In genomic region chr19:23392706-23393105, GRCh38 we compare ENCODE assay signal across 14 cellular contexts. TPM values are rescaled to one million over a fixed set of nuclear protein-coding genes. Genes with fewer than 3 reads are reported as not detected.
DNase-seq lines count a peak whose midpoint lies in the region; ATAC-seq and TF ChIP-seq lines count a peak whose summit lies in the region.
"Had no signal": no experiment of that assay in that cellular context is flagged by ENCODE, and none has a peak within 500 bp of the region (broad histone marks: within the 10 kb centered on the region; RNA-seq: fewer than 3 reads in every experiment).

No MANE protein-coding gene starts in this region.

- H3K4me1 ChIP-seq in Loucy (ENCODE audit: insufficient read depth, low read length, poor library complexity, severe bottlenecking): peaks cover 28% of the 10 kb centered on the region

- H3K4me2 ChIP-seq in Loucy (ENCODE audit: low read depth, low read length, poor library complexity, severe bottlenecking): peak overlapping the region; percentile 98

- peaks cover 45% of the 10 kb centered on the region for H4K20me1 ChIP-seq in Loucy (ENCODE audit: insufficient read depth, low read length, poor library complexity, severe bottlenecking)

- peaks cover 6% of the 10 kb centered on the region; the same call in 1 of the 2 replicates for H3K36me3 ChIP-seq in Loucy (ENCODE audit: insufficient read depth, low read length)

- H3K9me3 ChIP-seq in Loucy (ENCODE audit: insufficient read depth, low read depth, low read length): no peaks in the 10 kb centered on the region

- peak overlapping the region; percentile 97 for H3K4me3 ChIP-seq in Loucy (ENCODE audit: low read length, poor library complexity, severe bottlenecking)

- H3K9me3 Mint-ChIP-seq in activated CD4-positive, alpha-beta T cell treated with anti-CD3 and anti-CD28 coated beads for 36 hours (ENCODE audit: low read depth): peaks cover 11% of the 10 kb centered on the region
- no peaks in the 10 kb centered on the region for H3K9me3 Mint-ChIP-seq in effector memory CD8-positive, alpha-beta T cell
- peaks cover 77% of the 10 kb centered on the region for H3K9me3 Mint-ChIP-seq in nephron progenitor cell

- intact Hi-C loops in activated CD4-positive, alpha-beta T cell treated with anti-CD3 and anti-CD28 coated beads for 36 hours (cut with DNase I, micrococcal nuclease): loop anchor here in 1 of 2 experiments (10.0 kb wide), 1 partner anchor 118 kb away; no protein-coding TSS in a partner anchor

- POLR2A ChIA-PET in activated CD4-positive, alpha-beta T cell treated with anti-CD3 and anti-CD28 coated beads for 36 hours (lab: Charles Lee): no interaction called here

- CTCF ChIA-PET in activated CD4-positive, alpha-beta T cell treated with anti-CD3 and anti-CD28 coated beads for 36 hours (lab: Charles Lee): no interaction called here

- TF ChIP-seq CTCF in Loucy (conservative IDR thresholded peaks at IDR 0.05; ENCODE audit: low read length): peak; percentile 19; the same call in 1 of the 2 replicates
- no peak for TF ChIP-seq CTCF in nephron progenitor cell (IDR thresholded peaks at IDR 0.05)

- peaks cover 4% of the 10 kb centered on the region for H3K27me3 ChIP-seq in Loucy (ENCODE audit: insufficient read depth, low read length, poor library complexity, severe bottlenecking)

- H3K9ac ChIP-seq in Loucy (ENCODE audit: low read depth, low read length, poor library complexity, severe bottlenecking): peak overlapping the region; percentile 9

- no peaks in the 10 kb centered on the region for H3K27me3 Mint-ChIP-seq in activated CD4-positive, alpha-beta T cell treated with anti-CD3 and anti-CD28 coated beads for 36 hours
- no peaks in the 10 kb centered on the region for H3K27me3 Mint-ChIP-seq in effector memory CD8-positive, alpha-beta T cell
- H3K27me3 Mint-ChIP-seq in nephron progenitor cell (ENCODE audit: low read depth, poor library complexity): peaks cover 4% of the 10 kb centered on the region

- H3K4me3 Mint-ChIP-seq in activated CD4-positive, alpha-beta T cell treated with anti-CD3 and anti-CD28 coated beads for 36 hours: no peak overlapping the region
- peak overlapping the region; percentile 96 to 97 for H3K4me3 Mint-ChIP-seq in effector memory CD8-positive, alpha-beta T cell
- peak overlapping the region; percentile 98 for H3K4me3 Mint-ChIP-seq in nephron progenitor cell

- H3K27ac Mint-ChIP-seq in activated CD4-positive, alpha-beta T cell treated with anti-CD3 and anti-CD28 coated beads for 36 hours: peak overlapping the region; percentile 47
- no peak overlapping the region for H3K27ac Mint-ChIP-seq in effector memory CD8-positive, alpha-beta T cell
- no peak overlapping the region for H3K27ac Mint-ChIP-seq in nephron progenitor cell

- H3K79me2 ChIP-seq in Loucy (ENCODE audit: insufficient read depth, low read length): peaks cover 68% of the 10 kb centered on the region

- peaks cover 59% of the 10 kb centered on the region for H3K36me3 Mint-ChIP-seq in activated CD4-positive, alpha-beta T cell treated with anti-CD3 and anti-CD28 coated beads for 36 hours (ENCODE audit: low read depth)
- H3K36me3 Mint-ChIP-seq in effector memory CD8-positive, alpha-beta T cell (ENCODE audit: insufficient read depth): peaks cover 46% of the 10 kb centered on the region
- peaks cover 74% of the 10 kb centered on the region for H3K36me3 Mint-ChIP-seq in nephron progenitor cell (ENCODE audit: low read depth)

- no peaks in the 10 kb centered on the region for H3K9me2 ChIP-seq in Loucy (replicated peaks; ENCODE audit: low read depth, low read length)

- no peak overlapping the region for H2AFZ ChIP-seq in Loucy (ENCODE audit: low read length)

- H3K4me1 Mint-ChIP-seq in activated CD4-positive, alpha-beta T cell treated with anti-CD3 and anti-CD28 coated beads for 36 hours: peaks cover 42% of the 10 kb centered on the region
- H3K4me1 Mint-ChIP-seq in effector memory CD8-positive, alpha-beta T cell (ENCODE audit: low read depth in 2 of 2): peaks cover 33 to 51% of the 10 kb centered on the region in 2 donors
- H3K4me1 Mint-ChIP-seq in nephron progenitor cell: peaks cover 9% of the 10 kb centered on the region

- no peak for DNase-seq in activated CD4-positive, alpha-beta T cell treated with anti-CD3 and anti-CD28 coated beads for 36 hours
- no peak for DNase-seq in activated CD4-positive, alpha-beta T cell treated with anti-CD3 and anti-CD28 coated beads for 48 hours
- no peak for DNase-seq in effector memory CD8-positive, alpha-beta T cell
- no peak for DNase-seq in nephron progenitor cell
- no peak for DNase-seq in GF-D8 (lab: John Stamatoyannopoulos, UW)
- no peak for DNase-seq in SW480 (ENCODE audit: low spot score)
- no peak for DNase-seq in NCI-H2107 treated with DMSO at 0.1 percent for 48 hours (lab: John Stamatoyannopoulos, UW; ENCODE audit: unreplicated experiment)
- DNase-seq: 8988T; activated gamma-delta T cell; islet precursor cell; NCI-H2171; Right ventricle myocardium superior; stimulated activated CD4-positive, alpha-beta T cell treated with anti-CD3 and anti-CD28 coated beads, Interleukin-4, amount 100 ng/mL, for 1 hour had no signal

- H3F3A ChIP-seq in Loucy (ENCODE audit: low read depth): no peaks in the 10 kb centered on the region

- no peak for ATAC-seq in activated CD4-positive, alpha-beta T cell treated with anti-CD3 and anti-CD28 coated beads for 36 hours
- ATAC-seq in effector memory CD8-positive, alpha-beta T cell (replicated peaks): no peak

RNA-seq across cellular contexts. Expression of gene ZNF91, which starts 2.6 kb away (rescaled TPM):
- total RNA-seq in activated CD4-positive, alpha-beta T cell treated with anti-CD3 and anti-CD28 coated beads for 36 hours: 10 to 100 TPM; 35.7 to 45.5 TPM
